ENCODE assay signal across 17 cellular contexts in the genomic region with DNA sequence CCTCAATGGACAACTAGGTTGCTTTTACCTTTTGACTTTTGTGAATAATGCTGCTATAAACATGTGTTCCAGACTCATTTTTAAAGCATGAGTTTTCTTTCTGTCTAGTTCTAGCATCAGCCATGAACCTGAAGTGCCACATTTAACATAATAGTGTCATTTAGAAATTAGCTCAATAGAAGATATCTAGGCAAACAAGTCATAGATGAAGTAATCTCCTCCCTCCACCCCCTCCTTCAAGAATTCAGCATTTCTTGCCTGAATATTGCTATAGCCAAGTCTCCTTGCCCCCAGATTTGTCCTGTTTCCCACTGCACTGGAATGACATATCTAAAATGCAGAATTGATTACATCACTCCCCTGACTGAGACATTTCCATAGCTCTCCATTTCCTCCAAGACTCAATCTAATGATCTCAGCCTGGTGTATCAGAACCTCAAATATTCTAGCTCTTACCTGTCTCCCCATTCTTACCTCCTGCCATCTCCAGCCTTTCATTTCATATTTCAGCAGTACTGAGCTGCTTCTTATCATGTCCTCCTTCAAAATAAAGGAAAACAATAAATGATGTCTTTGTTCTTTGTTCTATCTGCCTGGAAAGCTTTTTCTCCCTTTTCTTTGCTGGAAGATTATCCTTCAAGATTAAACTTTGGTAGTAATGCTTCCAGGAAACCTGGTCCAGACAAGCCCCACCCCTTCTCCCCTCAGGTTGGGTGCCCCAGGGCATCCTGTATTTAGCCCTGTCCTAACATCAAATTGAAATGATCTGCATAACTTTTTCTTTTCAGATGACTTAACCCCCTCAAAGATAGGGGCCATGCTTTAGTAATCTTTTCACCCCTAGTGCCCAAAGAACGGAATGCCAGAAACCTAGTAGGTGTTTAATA.
"Had no signal": no experiment of that assay in that cellular context is flagged by ENCODE, and none has a peak within 500 bp of the region (broad histone marks: within the 10 kb centered on the region; RNA-seq: fewer than 3 reads in every experiment).

No MANE protein-coding gene starts in this region.

- H3K4me3 ChIP-seq: dorsolateral prefrontal cortex, gastrocnemius medialis, heart right ventricle, smooth muscle cell, tibial artery, upper lobe of right lung, vagina had no signal

- H3K36me3 ChIP-seq: gastrocnemius medialis, heart right ventricle, tibial artery, upper lobe of right lung, vagina had no signal

- H3K27me3 Mint-ChIP-seq: naive thymus-derived CD8-positive, alpha-beta T cell had no signal

- H3K27me3 ChIP-seq: dorsolateral prefrontal cortex, gastrocnemius medialis, heart right ventricle, tibial artery, upper lobe of right lung, vagina had no signal

- H3K27ac ChIP-seq: dorsolateral prefrontal cortex, gastrocnemius medialis, heart right ventricle, tibial artery, upper lobe of right lung, vagina had no signal

- H3K27ac Mint-ChIP-seq: immature natural killer cell had no signal

- H3K9me3 ChIP-seq: vagina had no signal

- H3K4me1 Mint-ChIP-seq: immature natural killer cell had no signal

- H3K4me2 ChIP-seq: smooth muscle cell had no signal

- ATAC-seq: esophagus mucosa; gastrocnemius medialis; heart right ventricle; naive thymus-derived CD8-positive, alpha-beta T cell; stimulated activated naive CD8-positive, alpha-beta T cell treated with anti-CD3 and anti-CD28 coated beads, Interleukin-15, Interleukin-2, amounts not matched to agents 100 U/mL and 50 U/mL, for 24 hours; upper lobe of right lung had no signal

- H3K4me1 ChIP-seq: gastrocnemius medialis, tibial artery, upper lobe of right lung, vagina had no signal

- DNase-seq: cortex of kidney; dorsolateral prefrontal cortex; effector CD8-positive, alpha-beta T cell; gastrocnemius medialis; heart right ventricle; immature natural killer cell; kidney; naive thymus-derived CD8-positive, alpha-beta T cell; posterior cingulate gyrus; stimulated activated CD4-positive, alpha-beta T cell treated with anti-CD3 and anti-CD28 coated beads, Interleukin-2, amount 100 ng/mL, for 48 hours; stimulated activated naive CD8-positive, alpha-beta T cell treated with anti-CD3 and anti-CD28 coated beads, Interleukin-15, Interleukin-2, amounts not matched to agents 100 U/mL and 50 U/mL, for 24 hours; tibial artery; upper lobe of right lung had no signal

- H3K4me3 Mint-ChIP-seq: immature natural killer cell; naive thymus-derived CD8-positive, alpha-beta T cell; neural crest cell had no signal
